18 cellular contexts compared by ENCODE assay signal in genomic region chr5:106374956-106375355, GRCh38.
"Had no signal": no experiment of that assay in that cellular context is flagged by ENCODE, and none has a peak within 500 bp of the region (broad histone marks: within the 10 kb centered on the region; RNA-seq: fewer than 3 reads in every experiment).

No MANE protein-coding gene starts in this region.

- DNase-seq: activated CD4-positive, alpha-beta T cell treated with anti-CD3 and anti-CD28 coated beads for 36 hours; activated CD4-positive, alpha-beta T cell treated with anti-CD3 and anti-CD28 coated beads, Interleukin-2, amount 50 U/mL, for 4 hours; activated CD4-positive, CD25-positive, alpha-beta regulatory T cell; activated naive CD4-positive, alpha-beta T cell; activated T-cell treated with anti-CD3 and anti-CD28 coated beads for 4 hours; activated T-cell treated with anti-CD3 and anti-CD28 coated beads, Interleukin-2, amount 50 U/mL, for 72 hours; endodermal cell; esophagus squamous epithelium; gastrocnemius medialis; glutamatergic neuron; islet precursor cell; left cardiac atrium; left ventricle myocardium superior; right lobe of liver; stimulated activated CD4-positive, alpha-beta T cell treated with anti-CD3 and anti-CD28 coated beads, Interleukin-2, amount 100 ng/mL, for 48 hours; stimulated activated naive CD4-positive, alpha-beta T cell treated with Interleukin-2 at 50 U/mL for 16 hours; testis; transverse colon had no signal
